Comparison of ENCODE assay signal across 1 cellular context in genomic region chr17:44200478-44201155, GRCh38.
TF ChIP-seq lines count a peak whose summit lies in the region.

No MANE protein-coding gene starts in this region.

TF ChIP-seq in K562, 482 proteins besides CTCF, POLR2A, EP300 and RAD21 (continued from another document and continues in another):
- TF ChIP-seq ZNF407 (IDR thresholded peaks at IDR 0.05; ENCODE audit: low read depth) (no peak), ZNF239 (CRISPR knock-in tag; IDR thresholded peaks at IDR 0.05) (no peak), ZNF316 (IDR thresholded peaks at IDR 0.05) (no peak), NONO (IDR thresholded peaks at IDR 0.05; ENCODE audit: low read depth in 2 of 2, low read length in 1 of 2) (no peak), PTBP1 (IDR thresholded peaks at IDR 0.05; ENCODE audit: low read depth, low read length) (no peak), PURB (CRISPR knock-in tag; IDR thresholded peaks at IDR 0.05; ENCODE audit: low read depth) (no peak), CAMTA2 (CRISPR knock-in tag; conservative IDR thresholded peaks at IDR 0.05) (no peak), ZFP1 (CRISPR knock-in tag; IDR thresholded peaks at IDR 0.05) (no peak), NCOA6 (IDR thresholded peaks at IDR 0.05) (no peak), ETS1 (conservative IDR thresholded peaks at IDR 0.05; ENCODE audit: control insufficient read depth, low read depth, low read length) (no peak), BHLHE40 (IDR thresholded peaks at IDR 0.05; ENCODE audit: low read length) (no peak), PHB (CRISPR knock-in tag; IDR thresholded peaks at IDR 0.05) (no peak), MCM5 (IDR thresholded peaks at IDR 0.05; ENCODE audit: low read depth) (no peak), UBTF (IDR thresholded peaks at IDR 0.05; ENCODE audit: borderline replicate concordance in 1 of 2, low read depth in 2 of 2, low read length in 2 of 2) (no peak), E4F1 (CRISPR knock-in tag; IDR thresholded peaks at IDR 0.05; ENCODE audit: borderline replicate concordance) (no peak), ZNF232 (CRISPR knock-in tag; IDR thresholded peaks at IDR 0.05) (no peak), TRIM28 (IDR thresholded peaks at IDR 0.05) (no peak), HOMEZ (CRISPR knock-in tag; IDR thresholded peaks at IDR 0.05) (no peak), ZNF280B (CRISPR knock-in tag; IDR thresholded peaks at IDR 0.05) (no peak), U2AF1 (optimal IDR thresholded peaks at IDR 0.05; ENCODE audit: low read depth, low read length) (no peak), TCF7L2 (IDR thresholded peaks at IDR 0.05; ENCODE audit: low read depth, low read length) (no peak), MNT (conservative IDR thresholded peaks at IDR 0.05) (peak in 1 of 2 experiments; percentile 38; a peak in 1 of 4 replicates), SMARCA5 (IDR thresholded peaks at IDR 0.05) (no peak), TSC22D4 (tag; IDR thresholded peaks at IDR 0.05) (no peak), ZNF384 (IDR thresholded peaks at IDR 0.05; ENCODE audit: low read depth, low read length) (no peak), MBD1 (CRISPR knock-in tag; IDR thresholded peaks at IDR 0.05) (no peak)
- TF ChIP-seq, protein P1, sequence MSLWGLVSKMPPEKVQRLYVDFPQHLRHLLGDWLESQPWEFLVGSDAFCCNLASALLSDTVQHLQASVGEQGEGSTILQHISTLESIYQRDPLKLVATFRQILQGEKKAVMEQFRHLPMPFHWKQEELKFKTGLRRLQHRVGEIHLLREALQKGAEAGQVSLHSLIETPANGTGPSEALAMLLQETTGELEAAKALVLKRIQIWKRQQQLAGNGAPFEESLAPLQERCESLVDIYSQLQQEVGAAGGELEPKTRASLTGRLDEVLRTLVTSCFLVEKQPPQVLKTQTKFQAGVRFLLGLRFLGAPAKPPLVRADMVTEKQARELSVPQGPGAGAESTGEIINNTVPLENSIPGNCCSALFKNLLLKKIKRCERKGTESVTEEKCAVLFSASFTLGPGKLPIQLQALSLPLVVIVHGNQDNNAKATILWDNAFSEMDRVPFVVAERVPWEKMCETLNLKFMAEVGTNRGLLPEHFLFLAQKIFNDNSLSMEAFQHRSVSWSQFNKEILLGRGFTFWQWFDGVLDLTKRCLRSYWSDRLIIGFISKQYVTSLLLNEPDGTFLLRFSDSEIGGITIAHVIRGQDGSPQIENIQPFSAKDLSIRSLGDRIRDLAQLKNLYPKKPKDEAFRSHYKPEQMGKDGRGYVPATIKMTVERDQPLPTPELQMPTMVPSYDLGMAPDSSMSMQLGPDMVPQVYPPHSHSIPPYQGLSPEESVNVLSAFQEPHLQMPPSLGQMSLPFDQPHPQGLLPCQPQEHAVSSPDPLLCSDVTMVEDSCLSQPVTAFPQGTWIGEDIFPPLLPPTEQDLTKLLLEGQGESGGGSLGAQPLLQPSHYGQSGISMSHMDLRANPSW (CRISPR knock-in tag; IDR thresholded peaks at IDR 0.05) = no peak
- TF ChIP-seq, protein P2, sequence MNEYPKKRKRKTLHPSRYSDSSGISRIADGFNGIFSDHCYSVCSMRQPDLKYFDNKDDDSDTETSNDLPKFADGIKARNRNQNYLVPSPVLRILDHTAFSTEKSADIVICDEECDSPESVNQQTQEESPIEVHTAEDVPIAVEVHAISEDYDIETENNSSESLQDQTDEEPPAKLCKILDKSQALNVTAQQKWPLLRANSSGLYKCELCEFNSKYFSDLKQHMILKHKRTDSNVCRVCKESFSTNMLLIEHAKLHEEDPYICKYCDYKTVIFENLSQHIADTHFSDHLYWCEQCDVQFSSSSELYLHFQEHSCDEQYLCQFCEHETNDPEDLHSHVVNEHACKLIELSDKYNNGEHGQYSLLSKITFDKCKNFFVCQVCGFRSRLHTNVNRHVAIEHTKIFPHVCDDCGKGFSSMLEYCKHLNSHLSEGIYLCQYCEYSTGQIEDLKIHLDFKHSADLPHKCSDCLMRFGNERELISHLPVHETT (CRISPR knock-in tag; conservative IDR thresholded peaks at IDR 0.05 in 1 of 2, IDR thresholded peaks at IDR 0.05 in 1 of 2) = no peak
